13 cellular contexts compared by ENCODE assay signal in the genomic region with DNA sequence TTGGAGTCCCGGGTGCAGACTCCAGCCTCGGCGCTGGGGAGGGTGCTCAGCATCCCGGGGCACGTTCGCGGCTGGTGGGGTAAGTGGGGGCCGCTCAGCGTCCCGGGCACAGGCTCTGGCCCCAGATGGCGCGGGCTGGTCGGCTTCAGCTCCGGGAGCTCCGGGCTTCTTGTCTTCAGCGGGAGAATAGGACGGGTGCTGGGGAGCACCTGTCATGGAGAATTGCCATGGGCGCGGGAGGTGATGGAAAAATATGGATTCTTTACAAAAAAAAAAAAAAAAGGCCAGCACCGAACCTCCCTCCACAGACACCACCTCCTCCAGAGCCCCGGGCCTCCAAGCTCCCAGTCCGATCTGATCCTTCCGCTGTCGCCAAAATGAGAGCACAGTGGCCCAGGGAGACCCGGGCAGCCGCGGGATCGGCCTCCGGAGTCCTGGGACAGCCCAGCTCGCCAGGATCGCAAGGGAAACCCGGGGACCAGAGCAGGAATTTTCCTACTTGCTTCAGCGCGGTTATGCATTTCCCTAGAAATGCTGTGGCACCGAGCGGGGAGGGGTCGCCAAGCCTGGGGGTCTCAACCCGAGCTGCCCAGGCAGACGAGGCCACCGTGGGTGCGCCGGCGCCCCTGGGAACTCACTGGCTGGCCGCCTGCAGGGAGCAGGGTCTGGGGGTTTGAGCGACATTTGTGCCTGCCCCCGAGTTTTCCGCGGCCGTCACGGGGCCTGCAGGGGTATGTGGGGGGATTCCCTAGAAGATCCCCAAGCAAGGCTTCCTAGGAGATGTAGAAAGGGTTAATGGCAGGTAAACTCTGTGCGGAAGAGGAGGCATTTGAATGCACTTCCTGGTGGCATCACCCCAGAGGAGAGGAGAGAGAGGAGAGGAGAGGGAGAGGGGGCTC.
DNase-seq lines count a peak whose midpoint lies in the region; ATAC-seq and TF ChIP-seq lines count a peak whose summit lies in the region.
"Had no signal": no experiment of that assay in that cellular context is flagged by ENCODE, and none has a peak within 500 bp of the region (broad histone marks: within the 10 kb centered on the region; RNA-seq: fewer than 3 reads in every experiment).

No MANE protein-coding gene starts in this region.

- H2AK5ac ChIP-seq in mesendoderm (ENCODE audit: low read length) = no peak overlapping the region

- H3K79me1 ChIP-seq in mesendoderm (ENCODE audit: low read length) = peaks cover 14% of the 10 kb centered on the region

- H2BK15ac ChIP-seq in mesendoderm (replicated peaks; ENCODE audit: low read depth) = no peak overlapping the region

- H3K4me2 ChIP-seq in mesendoderm (ENCODE audit: low read length) = peak overlapping the region; percentile 80

- no peak for TF ChIP-seq CTCF in brain (conservative IDR thresholded peaks at IDR 0.05)

- no peak overlapping the region for H4K5ac ChIP-seq in mesendoderm (ENCODE audit: low read length)

- no peak overlapping the region for H3K27ac ChIP-seq in mesendoderm (ENCODE audit: low read depth, low read length)
- peak overlapping the region; percentile 36 for H3K27ac ChIP-seq in temporal lobe (ENCODE audit: low read depth, low read length)
- H3K27ac ChIP-seq: 22Rv1, RWPE1 had no signal

- H3K56ac ChIP-seq in mesendoderm (ENCODE audit: low read length) = peak overlapping the region; percentile 89

- peak; percentile 39 for DNase-seq in DMS 273 (lab: John Stamatoyannopoulos, UW; ENCODE audit: unreplicated experiment)
- DNase-seq in DMS 273 treated with DMSO at 0.1 percent for 48 hours (lab: John Stamatoyannopoulos, UW) = no peak
- no peak for DNase-seq in mesendoderm
- no peak for DNase-seq in Kasumi-1 (lab: John Stamatoyannopoulos, UW)
- no peak for DNase-seq in NCI-H345 (lab: John Stamatoyannopoulos, UW)
- DNase-seq: GDM1 had no signal

- H3K36me3 Mint-ChIP-seq in brain = no peaks in the 10 kb centered on the region

- H3K27ac Mint-ChIP-seq in brain = peak overlapping the region; percentile 31 to 94 (median 87)
- H3K27ac Mint-ChIP-seq: stimulated activated naive CD8-positive, alpha-beta T cell treated with anti-CD3 and anti-CD28 coated beads, Interleukin-15, Interleukin-2, amounts not matched to agents 100 ng/mL and 50 ng/mL, for 24 hours had no signal

- H2BK120ac ChIP-seq in mesendoderm (ENCODE audit: low read depth, low read length) = no peak overlapping the region

- H3K18ac ChIP-seq in mesendoderm (ENCODE audit: low read length) = peak overlapping the region; percentile 94

- H3K9me3 Mint-ChIP-seq in brain = peaks cover 0 to 11% (median 0%) of the 10 kb centered on the region in 5 experiments
- H3K9me3 Mint-ChIP-seq: stimulated activated naive CD8-positive, alpha-beta T cell treated with anti-CD3 and anti-CD28 coated beads, Interleukin-15, Interleukin-2, amounts not matched to agents 100 ng/mL and 50 ng/mL, for 24 hours had no signal

- H3K4me3 ChIP-seq in mesendoderm (ENCODE audit: low read length) = peak overlapping the region; percentile 66

- H4K8ac ChIP-seq in mesendoderm (ENCODE audit: low read depth, low read length) = no peak overlapping the region

- no peak overlapping the region for H2BK5ac ChIP-seq in mesendoderm (ENCODE audit: low read length)

- H3K23ac ChIP-seq in mesendoderm (ENCODE audit: low read length) = peak overlapping the region; percentile 48

- no peak for ATAC-seq in GM21515 (IDR thresholded peaks at IDR 0.05; ENCODE audit: unreplicated experiment)
- ATAC-seq: activated CD4-positive, CD25-positive, alpha-beta regulatory T cell treated with anti-CD3 and anti-CD28 coated beads, Interleukin-2, amount 50 U/mL, for 24 hours had no signal

- H3K4me1 ChIP-seq in mesendoderm (ENCODE audit: control insufficient read depth, low read depth, low read length) = peaks cover 6% of the 10 kb centered on the region

- H3K4me1 Mint-ChIP-seq in brain = peaks cover 64% of the 10 kb centered on the region

- no peaks in the 10 kb centered on the region for H3K36me3 ChIP-seq in mesendoderm (ENCODE audit: control insufficient read depth, insufficient read depth, low read length)

- no CpG with 5 or more reads among the region's 51 CpGs for WGBS in mesendoderm (ENCODE audit: extremely low coverage, insufficient coverage, low lambda C conversion rate)

- peaks cover 14% of the 10 kb centered on the region for H3K27me3 Mint-ChIP-seq in brain

- H3K79me2 ChIP-seq in mesendoderm (ENCODE audit: control insufficient read depth, insufficient read depth, low read length) = peaks cover 14% of the 10 kb centered on the region

- H3K4ac ChIP-seq in mesendoderm (ENCODE audit: low read depth, low read length) = no peak overlapping the region

- no peaks in the 10 kb centered on the region for H3K27me3 ChIP-seq in mesendoderm (ENCODE audit: insufficient read depth, low read length, poor library complexity)

- H3K9ac ChIP-seq in mesendoderm (ENCODE audit: low read length) = peak overlapping the region; percentile 86

- peak overlapping the region; percentile 83 to 88 (median 85) for H3K4me3 Mint-ChIP-seq in brain
- H3K4me3 Mint-ChIP-seq: stimulated activated naive CD8-positive, alpha-beta T cell treated with anti-CD3 and anti-CD28 coated beads, Interleukin-15, Interleukin-2, amounts not matched to agents 100 ng/mL and 50 ng/mL, for 24 hours had no signal
